Comparison of ENCODE assay signal across 17 cellular contexts in the genomic region with DNA sequence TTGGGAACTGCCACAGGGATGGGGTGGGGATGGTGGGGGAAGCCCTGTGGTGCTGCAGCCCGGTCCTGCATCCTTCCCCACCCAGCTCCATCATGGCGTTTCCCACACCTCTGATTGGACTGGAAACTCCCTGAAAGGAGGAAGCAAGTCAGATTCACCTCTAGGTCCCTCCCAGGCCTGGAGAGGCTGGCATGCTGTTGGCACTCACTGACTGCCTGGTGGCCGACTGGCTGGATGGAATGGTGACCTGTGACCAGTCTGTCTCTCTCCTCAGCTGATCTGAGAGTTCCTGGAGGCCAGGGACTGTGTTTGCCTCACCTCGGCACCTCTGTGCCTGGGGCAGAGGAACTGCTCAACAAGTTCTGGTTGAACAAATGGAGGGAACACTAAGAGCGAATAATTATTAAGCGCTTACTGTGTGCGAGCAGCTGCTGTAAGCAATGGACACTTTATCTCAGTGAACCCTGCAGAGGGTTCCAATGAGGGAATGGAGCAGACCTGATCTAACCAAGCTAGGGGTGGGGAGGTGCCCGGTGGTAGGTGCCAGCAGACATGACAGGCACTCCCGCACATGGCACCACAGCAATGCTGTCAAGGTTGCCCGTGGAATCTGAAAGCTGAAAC. TPM values are rescaled to one million over a fixed set of nuclear protein-coding genes. Genes with fewer than 3 reads are reported as not detected.
"Had no signal": no experiment of that assay in that cellular context is flagged by ENCODE, and none has a peak within 500 bp of the region (broad histone marks: within the 10 kb centered on the region; RNA-seq: fewer than 3 reads in every experiment).

No MANE protein-coding gene starts in this region.

- H3K36me3 Mint-ChIP-seq: activated naive CD8-positive, alpha-beta T cell treated with anti-CD3 and anti-CD28 coated beads for 36 hours; T-cell had no signal

- H3K27ac Mint-ChIP-seq: activated CD4-positive, alpha-beta T cell treated with anti-CD3 and anti-CD28 coated beads for 36 hours; activated CD8-positive, alpha-beta T cell treated with anti-CD3 and anti-CD28 coated beads, Interleukin-2, amount 10 ng/mL, durations not matched to agents 7 days and 5 days; activated naive CD8-positive, alpha-beta T cell treated with anti-CD3 and anti-CD28 coated beads for 36 hours; nephron; T-cell had no signal

- DNase-seq: activated CD4-positive, alpha-beta T cell treated with anti-CD3 and anti-CD28 coated beads for 36 hours; activated CD8-positive, alpha-beta T cell treated with anti-CD3 and anti-CD28 coated beads, Interleukin-2, amount 10 ng/mL, durations not matched to agents 7 days and 5 days; activated naive CD8-positive, alpha-beta T cell treated with anti-CD3 and anti-CD28 coated beads for 36 hours; activated T-cell treated with anti-CD3 and anti-CD28 coated beads for 4 hours; anterior cingulate cortex; effector CD4-positive, alpha-beta T cell; foreskin melanocyte; hippocampal formation; occipital lobe; stimulated activated CD4-positive, alpha-beta T cell treated with anti-CD3 and anti-CD28 coated beads, Interleukin-15, amount 100 ng/mL, for 24 hours; stimulated activated CD4-positive, alpha-beta T cell treated with anti-CD3 and anti-CD28 coated beads, Interleukin-4, amount 100 ng/mL, for 24 hours; stimulated activated naive CD8-positive, alpha-beta T cell treated with anti-CD3 and anti-CD28 coated beads, Interleukin-15, amount 100 ng/mL, for 72 hours; T1000 had no signal

- H3K27ac ChIP-seq: vagina had no signal

- H3K4me1 ChIP-seq: vagina had no signal

- H3K9me3 Mint-ChIP-seq: activated naive CD8-positive, alpha-beta T cell treated with anti-CD3 and anti-CD28 coated beads for 36 hours; nephron; stimulated activated naive CD8-positive, alpha-beta T cell treated with anti-CD3 and anti-CD28 coated beads, Interleukin-15, amount 100 ng/mL, for 72 hours; T-cell had no signal

- H3K4me1 Mint-ChIP-seq: activated CD4-positive, alpha-beta T cell treated with anti-CD3 and anti-CD28 coated beads for 36 hours; activated naive CD8-positive, alpha-beta T cell treated with anti-CD3 and anti-CD28 coated beads for 36 hours had no signal

- H3K27me3 Mint-ChIP-seq: activated naive CD8-positive, alpha-beta T cell treated with anti-CD3 and anti-CD28 coated beads for 36 hours had no signal

- H3K36me3 ChIP-seq: vagina had no signal

- H3K9me3 ChIP-seq: vagina had no signal

- H3K4me3 ChIP-seq: vagina had no signal

- H3K27me3 ChIP-seq: vagina had no signal

- H3K4me3 Mint-ChIP-seq: activated CD4-positive, alpha-beta T cell treated with anti-CD3 and anti-CD28 coated beads for 36 hours; activated CD8-positive, alpha-beta T cell treated with anti-CD3 and anti-CD28 coated beads, Interleukin-2, amount 10 ng/mL, durations not matched to agents 7 days and 5 days; activated naive CD8-positive, alpha-beta T cell treated with anti-CD3 and anti-CD28 coated beads for 36 hours; nephron; stimulated activated naive CD8-positive, alpha-beta T cell treated with anti-CD3 and anti-CD28 coated beads, Interleukin-15, amount 100 ng/mL, for 72 hours; T-cell had no signal

- ATAC-seq: activated CD4-positive, alpha-beta T cell treated with anti-CD3 and anti-CD28 coated beads for 36 hours; activated CD8-positive, alpha-beta T cell treated with anti-CD3 and anti-CD28 coated beads, Interleukin-2, amount 10 ng/mL, durations not matched to agents 7 days and 5 days; stimulated activated naive CD8-positive, alpha-beta T cell treated with anti-CD3 and anti-CD28 coated beads, Interleukin-15, amount 100 ng/mL, for 72 hours; T-cell had no signal

RNA-seq across cellular contexts. Expression of a gene that starts 3.5 kb away (rescaled TPM):
- total RNA-seq: activated CD4-positive, alpha-beta T cell treated with anti-CD3 and anti-CD28 coated beads for 36 hours; activated CD8-positive, alpha-beta T cell treated with anti-CD3 and anti-CD28 coated beads, Interleukin-2, amount 10 ng/mL, durations not matched to agents 7 days and 5 days; activated naive CD8-positive, alpha-beta T cell treated with anti-CD3 and anti-CD28 coated beads for 36 hours; endothelial cell of umbilical vein; occipital lobe; T-cell; vagina had no signal
- polyA plus RNA-seq: endothelial cell of umbilical vein had no signal

RNA-seq across cellular contexts. Expression of a gene that starts 20.7 kb away (rescaled TPM):
- total RNA-seq: activated CD4-positive, alpha-beta T cell treated with anti-CD3 and anti-CD28 coated beads for 36 hours; activated CD8-positive, alpha-beta T cell treated with anti-CD3 and anti-CD28 coated beads, Interleukin-2, amount 10 ng/mL, durations not matched to agents 7 days and 5 days; activated naive CD8-positive, alpha-beta T cell treated with anti-CD3 and anti-CD28 coated beads for 36 hours; endothelial cell of umbilical vein; occipital lobe; T-cell; vagina had no signal
- polyA plus RNA-seq: endothelial cell of umbilical vein had no signal
